11 cellular contexts compared by ENCODE assay signal in the genomic region with DNA sequence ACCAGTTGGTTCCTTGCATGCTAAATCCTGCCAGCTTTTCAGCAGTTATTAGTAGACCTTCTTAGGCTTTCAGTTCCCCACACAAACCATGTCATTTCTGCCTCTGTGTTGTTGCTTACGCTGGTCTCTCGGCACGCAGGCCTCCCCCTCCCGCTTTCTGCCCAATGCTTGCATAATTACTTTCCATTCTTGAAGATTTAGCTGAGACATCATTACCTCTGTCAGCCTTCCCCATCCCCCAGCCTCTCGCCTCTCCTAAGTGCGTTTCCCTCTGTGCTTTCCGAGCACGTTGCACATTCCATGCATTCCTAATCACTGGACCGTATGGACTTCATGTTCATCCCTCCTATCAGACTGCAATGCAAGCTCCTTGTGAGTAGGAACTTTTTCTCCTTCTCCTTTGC. TPM values are rescaled to one million over a fixed set of nuclear protein-coding genes. Genes with fewer than 3 reads are reported as not detected.
DNase-seq lines count a peak whose midpoint lies in the region; ATAC-seq and TF ChIP-seq lines count a peak whose summit lies in the region.
"Had no signal": no experiment of that assay in that cellular context is flagged by ENCODE, and none has a peak within 500 bp of the region (broad histone marks: within the 10 kb centered on the region; RNA-seq: fewer than 3 reads in every experiment).

No MANE protein-coding gene starts in this region.

- H3K27me3 ChIP-seq in esophagus squamous epithelium (no peaks in the 10 kb centered on the region), Peyer's patch (no peaks in the 10 kb centered on the region)
- H3K27me3 ChIP-seq: BLaER1 treated with 17β-estradiol and CSF1 and Interleukin-3, amounts not matched to agents 10 nM and 100 nM; ovary had no signal

- H3K4me1 ChIP-seq in esophagus squamous epithelium (peaks cover 0 to 25% (median 0%) of the 10 kb centered on the region in 3 donors), Peyer's patch (no peaks in the 10 kb centered on the region)
- H3K4me1 ChIP-seq: BLaER1 treated with 17β-estradiol and CSF1 and Interleukin-3, amounts not matched to agents 10 nM and 100 nM had no signal

- H3K27ac ChIP-seq in esophagus squamous epithelium (peak overlapping the region in 3 of 4 donors; percentile 35 to 66 (median 55)), Peyer's patch (peak overlapping the region in 2 of 4 donors; percentile 9 to 23)
- H3K27ac ChIP-seq: BLaER1 treated with 17β-estradiol and CSF1 and Interleukin-3, amounts not matched to agents 10 nM and 100 nM; ovary had no signal

- H3K9me3 ChIP-seq in esophagus squamous epithelium, result no peaks in the 10 kb centered on the region
- no peaks in the 10 kb centered on the region for H3K9me3 ChIP-seq in Peyer's patch
- H3K9me3 ChIP-seq: BLaER1 treated with 17β-estradiol and CSF1 and Interleukin-3, amounts not matched to agents 10 nM and 100 nM; ovary had no signal

- no peak overlapping the region for H3K4me3 Mint-ChIP-seq in nephron progenitor cell

- H3K4me3 ChIP-seq in esophagus squamous epithelium, result peak overlapping the region in 1 of 4 donors; percentile 37
- peak overlapping the region in 1 of 4 donors; percentile 2 for H3K4me3 ChIP-seq in Peyer's patch
- H3K4me3 ChIP-seq: BLaER1 treated with 17β-estradiol and CSF1 and Interleukin-3, amounts not matched to agents 10 nM and 100 nM; ovary had no signal

- H3K36me3 ChIP-seq in esophagus squamous epithelium (no peaks in the 10 kb centered on the region), Peyer's patch (no peaks in the 10 kb centered on the region)
- H3K36me3 ChIP-seq: BLaER1 treated with 17β-estradiol and CSF1 and Interleukin-3, amounts not matched to agents 10 nM and 100 nM; ovary had no signal

- TF ChIP-seq POLR2A in esophagus squamous epithelium (IDR thresholded peaks at IDR 0.05) (no peak), Peyer's patch (IDR thresholded peaks at IDR 0.05) (no peak)

- no peaks in the 10 kb centered on the region for H3K9me3 Mint-ChIP-seq in nephron progenitor cell

- no peaks in the 10 kb centered on the region for H3K27me3 Mint-ChIP-seq in nephron progenitor cell (ENCODE audit: low read depth, poor library complexity)

- TF ChIP-seq CTCF in esophagus squamous epithelium (IDR thresholded peaks at IDR 0.05) (no peak), nephron progenitor cell (IDR thresholded peaks at IDR 0.05) (no peak), Peyer's patch (IDR thresholded peaks at IDR 0.05) (no peak)

- DNase-seq in AG20443 (ENCODE audit: low spot score), result peak; percentile 72
- peak; percentile 92 for DNase-seq in NOMO-1 treated with dmso at 0.1 percent for 144 hours (lab: John Stamatoyannopoulos, UW; ENCODE audit: unreplicated experiment)
- DNase-seq in esophagus squamous epithelium (lab: John Stamatoyannopoulos, UW), result no peak
- DNase-seq in nephron progenitor cell, result peak; percentile 70
- no peak for DNase-seq in NCI-H2107 (lab: John Stamatoyannopoulos, UW)
- no peak for DNase-seq in Peyer's patch
- DNase-seq: activated CD4-positive, alpha-beta T cell treated with anti-CD3 and anti-CD28 coated beads, Interleukin-2, amount 50 U/mL, for 4 hours had no signal

- no peak overlapping the region for H3K27ac Mint-ChIP-seq in nephron progenitor cell

- H3K36me3 Mint-ChIP-seq in nephron progenitor cell (ENCODE audit: low read depth), result no peaks in the 10 kb centered on the region

- H3K4me1 Mint-ChIP-seq in nephron progenitor cell, result no peaks in the 10 kb centered on the region

- ATAC-seq in HG02623 (IDR thresholded peaks at IDR 0.05; ENCODE audit: unreplicated experiment) (no peak), GM21717 (IDR thresholded peaks at IDR 0.05; ENCODE audit: unreplicated experiment) (no peak)

- 57 to 76% methylated on average over 9 of the region's 9 CpGs for WGBS in esophagus squamous epithelium, 2 donors

- intact Hi-C loops in esophagus squamous epithelium (cut with DNase I), result no loop called here

RNA-seq across cellular contexts. Expression of gene TSHB, which starts 26.8 kb away (rescaled TPM):
- total RNA-seq in esophagus squamous epithelium (not detected), Peyer's patch (not detected)
- total RNA-seq: ovary had no signal

RNA-seq across cellular contexts. Expression of gene TSPAN2, which starts 32.9 kb away (rescaled TPM):
- total RNA-seq in esophagus squamous epithelium, result 1 to 10 TPM in 2 of 4 donors, under 1 TPM in 2; 0.83 to 7.6 (median 3.9) TPM
- total RNA-seq in Peyer's patch, result 1 to 10 TPM; 1.8 to 3.3 (median 2.6) TPM

Comparison
In these comparisons a context has a peak if more than half of its experiments do, and no peak if none do; other contexts are left out.
1. DNase-seq: peak in AG20443 (single experiment), NOMO-1 treated with dmso at 0.1 percent for 144 hours (single experiment) and nephron progenitor cell (single experiment); none in esophagus squamous epithelium (single experiment), NCI-H2107 (single experiment) and Peyer's patch (0 of 3).